Comparison of ENCODE assay signal across 1 cellular context in genomic region chr12:113794774-113795173, GRCh38.
A peak's percentile ranks its signal among the peaks of the same experiment; 100 is the strongest.
TF ChIP-seq lines count a peak whose summit lies in the region.

No MANE protein-coding gene starts in this region.

TF ChIP-seq in K562, 482 proteins besides CTCF, POLR2A, EP300 and RAD21 (continued from another document and continues in another):
- no peak for TF ChIP-seq CTCFL (IDR thresholded peaks at IDR 0.05; ENCODE audit: borderline replicate concordance, insufficient read depth, low read depth, low read length, poor library complexity, severe bottlenecking)
- no peak for TF ChIP-seq MTF1 (CRISPR knock-in tag; IDR thresholded peaks at IDR 0.05; ENCODE audit: borderline replicate concordance)
- TF ChIP-seq FOXJ2 (tag; IDR thresholded peaks at IDR 0.05) = no peak
- TF ChIP-seq SREBF1 (IDR thresholded peaks at IDR 0.05; ENCODE audit: borderline replicate concordance, low read depth, low read length) = no peak
- TF ChIP-seq ZBTB11 (CRISPR knock-in tag; IDR thresholded peaks at IDR 0.05) = no peak
- no peak for TF ChIP-seq E2F5 (CRISPR knock-in tag; IDR thresholded peaks at IDR 0.05)
- TF ChIP-seq ARID2 (IDR thresholded peaks at IDR 0.05) = no peak
- TF ChIP-seq CREBBP (IDR thresholded peaks at IDR 0.05; ENCODE audit: low read depth, low read length) = no peak
- no peak for TF ChIP-seq DACH1 (IDR thresholded peaks at IDR 0.05; ENCODE audit: partially characterized antibody)
- peak in 1 of 2 experiments; percentile 25; a peak in 1 of 4 replicates for TF ChIP-seq MAZ (CRISPR knock-in tag; conservative IDR thresholded peaks at IDR 0.05 in 1 of 2, IDR thresholded peaks at IDR 0.05 in 1 of 2)
- TF ChIP-seq CHD4 (IDR thresholded peaks at IDR 0.05; ENCODE audit: insufficient read depth, insufficient replicate concordance, low read depth, low read length, poor library complexity, severe bottlenecking) = no peak
- TF ChIP-seq JUND (IDR thresholded peaks at IDR 0.05; ENCODE audit: borderline replicate concordance, low read depth, low read length) = no peak
- TF ChIP-seq JUND (tag; IDR thresholded peaks at IDR 0.05; ENCODE audit: borderline replicate concordance, low read depth, low read length) = peak; percentile 26; the same call in 1 of the 3 replicates
- no peak for TF ChIP-seq YY1 (IDR thresholded peaks at IDR 0.05; ENCODE audit: borderline replicate concordance in 1 of 3, control insufficient read depth in 1 of 3, extremely low read depth in 1 of 3, insufficient read depth in 3 of 3, insufficient read length in 1 of 3, insufficient replicate concordance in 2 of 3, low read depth in 1 of 3, low read length in 2 of 3)
- no peak for TF ChIP-seq BCOR (IDR thresholded peaks at IDR 0.05)
- no peak for TF ChIP-seq ZNF277 (CRISPR knock-in tag; IDR thresholded peaks at IDR 0.05; ENCODE audit: borderline replicate concordance)
- TF ChIP-seq CCAR2 (IDR thresholded peaks at IDR 0.05; ENCODE audit: low read depth, low read length) = no peak
- TF ChIP-seq ZKSCAN3 (CRISPR knock-in tag; IDR thresholded peaks at IDR 0.05) = no peak
- TF ChIP-seq POLR2G (IDR thresholded peaks at IDR 0.05; ENCODE audit: low read depth, low read length) = no peak
- TF ChIP-seq BACH1 (tag; IDR thresholded peaks at IDR 0.05) = no peak
- no peak for TF ChIP-seq EZH2 (IDR thresholded peaks at IDR 0.05; ENCODE audit: borderline replicate concordance, low read depth, low read length)
- TF ChIP-seq MYBL2 (IDR thresholded peaks at IDR 0.05; ENCODE audit: low read depth) = no peak
- TF ChIP-seq MYBL2 (CRISPR knock-in tag; IDR thresholded peaks at IDR 0.05; ENCODE audit: borderline replicate concordance) = no peak
- no peak for TF ChIP-seq GTF2F1 (IDR thresholded peaks at IDR 0.05; ENCODE audit: low read depth, low read length)
- TF ChIP-seq PKNOX1 (IDR thresholded peaks at IDR 0.05) = no peak
- TF ChIP-seq PML (IDR thresholded peaks at IDR 0.05; ENCODE audit: low read length) = no peak
- no peak for TF ChIP-seq GATAD2B (IDR thresholded peaks at IDR 0.05; ENCODE audit: borderline replicate concordance)
- TF ChIP-seq PHF8 (IDR thresholded peaks at IDR 0.05; ENCODE audit: borderline replicate concordance, low read length) = no peak
- TF ChIP-seq RFX1 (IDR thresholded peaks at IDR 0.05) = peak; percentile 72
- TF ChIP-seq SMC3 (conservative IDR thresholded peaks at IDR 0.05; ENCODE audit: insufficient read depth, low read depth, low read length) = no peak
- no peak for TF ChIP-seq IRF1 (CRISPR knock-in tag; IDR thresholded peaks at IDR 0.05; ENCODE audit: borderline replicate concordance)
- no peak for TF ChIP-seq GTF2E2 (tag; IDR thresholded peaks at IDR 0.05)
- TF ChIP-seq KLF10 (CRISPR knock-in tag; IDR thresholded peaks at IDR 0.05) = no peak
- TF ChIP-seq HOMEZ (CRISPR knock-in tag; IDR thresholded peaks at IDR 0.05) = no peak
- no peak for TF ChIP-seq GATA2 (CRISPR knock-in tag; IDR thresholded peaks at IDR 0.05)
- TF ChIP-seq MLLT1 (IDR thresholded peaks at IDR 0.05) = peak in 1 of 2 experiments; percentile 65; a peak in 1 of 4 replicates
- 0 out of 2 replicates have a peak, but pooled peaks have one; percentile 24 for TF ChIP-seq TFAP4 (CRISPR knock-in tag; IDR thresholded peaks at IDR 0.05; ENCODE audit: borderline replicate concordance)
- no peak for TF ChIP-seq PHB2 (IDR thresholded peaks at IDR 0.05; ENCODE audit: low read depth)
- no peak for TF ChIP-seq CREB1 (IDR thresholded peaks at IDR 0.05)
- TF ChIP-seq CREB1 (CRISPR knock-in tag; IDR thresholded peaks at IDR 0.05) = no peak
- no peak for TF ChIP-seq ARHGAP35 (IDR thresholded peaks at IDR 0.05; ENCODE audit: partially characterized antibody)
- TF ChIP-seq STAG1 (CRISPR knock-in tag; IDR thresholded peaks at IDR 0.05; ENCODE audit: borderline replicate concordance) = no peak
- no peak for TF ChIP-seq MCM2 (IDR thresholded peaks at IDR 0.05; ENCODE audit: low read depth)
- no peak for TF ChIP-seq ZNF785 (CRISPR knock-in tag; IDR thresholded peaks at IDR 0.05)
- TF ChIP-seq MEF2D (tag; conservative IDR thresholded peaks at IDR 0.05; ENCODE audit: low read depth) = no peak
- TF ChIP-seq RUNX1 (IDR thresholded peaks at IDR 0.05; ENCODE audit: low read depth) = no peak
